Comparison of ENCODE assay signal across 8 cellular contexts in genomic region chr1:70353038-70353437, GRCh38. TPM values are rescaled to one million over a fixed set of nuclear protein-coding genes. Genes with fewer than 3 reads are reported as not detected.
DNase-seq lines count a peak whose midpoint lies in the region; ATAC-seq and TF ChIP-seq lines count a peak whose summit lies in the region.

No MANE protein-coding gene starts in this region.

- peaks cover 47% of the 10 kb centered on the region for H3K4me1 Mint-ChIP-seq in activated CD4-positive, alpha-beta T cell treated with anti-CD3 and anti-CD28 coated beads, Interleukin-2, amount 10 ng/mL, durations not matched to agents 7 days and 5 days
- H3K4me1 Mint-ChIP-seq in activated naive CD8-positive, alpha-beta T cell treated with anti-CD3 and anti-CD28 coated beads, Interleukin-2, amount 10 ng/mL, durations not matched to agents 7 days and 5 days, result peaks cover 36% of the 10 kb centered on the region

- H3K4me1 ChIP-seq in left lung (peaks cover 9 to 51% of the 10 kb centered on the region in 2 donors), thoracic aorta (ENCODE audit: control insufficient read depth in 1 of 2, low read depth in 2 of 2) (peaks cover 17 to 50% of the 10 kb centered on the region in 2 donors)

- no peak for ATAC-seq in activated naive CD8-positive, alpha-beta T cell treated with anti-CD3 and anti-CD28 coated beads, Interleukin-2, amount 10 ng/mL, durations not matched to agents 7 days and 5 days (ENCODE audit: low read depth)
- ATAC-seq in left lung (no peak), thoracic aorta (ENCODE audit: insufficient number of reproducible peaks, low FRiP score, low read depth) (no peak), GM21390 (IDR thresholded peaks at IDR 0.05; ENCODE audit: unreplicated experiment) (no peak)

- POLR2A ChIA-PET in activated CD4-positive, alpha-beta T cell treated with anti-CD3 and anti-CD28 coated beads, Interleukin-2, amount 10 ng/mL, durations not matched to agents 7 days and 5 days (lab: Charles Lee), result interaction anchor here (1.3 to 1.6 kb wide), 2 partner anchors 132 to 149 kb away, joined by 4 read pairs; partner anchors contain the start of gene SRSF11
- POLR2A ChIA-PET in activated naive CD8-positive, alpha-beta T cell treated with anti-CD3 and anti-CD28 coated beads, Interleukin-2, amount 10 ng/mL, durations not matched to agents 7 days and 5 days (lab: Charles Lee), result interaction anchor here (1.0 to 3.3 kb wide), 4 partner anchors 8 to 147 kb away, joined by 4 to 64 read pairs (median 16); partner anchors contain the start of genes CTH and LRRC40

- TF ChIP-seq CTCF in left lung (IDR thresholded peaks at IDR 0.05) (no peak), thoracic aorta (IDR thresholded peaks at IDR 0.05) (no peak)

- H3K27me3 Mint-ChIP-seq in activated CD4-positive, alpha-beta T cell treated with anti-CD3 and anti-CD28 coated beads, Interleukin-2, amount 10 ng/mL, durations not matched to agents 7 days and 5 days, result no peaks in the 10 kb centered on the region
- no peaks in the 10 kb centered on the region for H3K27me3 Mint-ChIP-seq in activated naive CD8-positive, alpha-beta T cell treated with anti-CD3 and anti-CD28 coated beads, Interleukin-2, amount 10 ng/mL, durations not matched to agents 7 days and 5 days

- H3K27ac ChIP-seq in left lung, result no peak overlapping the region
- no peak overlapping the region for H3K27ac ChIP-seq in thoracic aorta

- peak overlapping the region; percentile 98 for H3K27ac Mint-ChIP-seq in activated CD4-positive, alpha-beta T cell treated with anti-CD3 and anti-CD28 coated beads, Interleukin-2, amount 10 ng/mL, durations not matched to agents 7 days and 5 days
- peak overlapping the region; percentile 97 for H3K27ac Mint-ChIP-seq in activated naive CD8-positive, alpha-beta T cell treated with anti-CD3 and anti-CD28 coated beads, Interleukin-2, amount 10 ng/mL, durations not matched to agents 7 days and 5 days

- no peaks in the 10 kb centered on the region for H3K9me3 ChIP-seq in left lung
- H3K9me3 ChIP-seq in thoracic aorta, result no peaks in the 10 kb centered on the region

- CTCF ChIA-PET in activated CD4-positive, alpha-beta T cell treated with anti-CD3 and anti-CD28 coated beads, Interleukin-2, amount 10 ng/mL, durations not matched to agents 7 days and 5 days (lab: Charles Lee), result no interaction called here

- H3K4me3 Mint-ChIP-seq in activated CD4-positive, alpha-beta T cell treated with anti-CD3 and anti-CD28 coated beads, Interleukin-2, amount 10 ng/mL, durations not matched to agents 7 days and 5 days, result peak overlapping the region; percentile 91
- H3K4me3 Mint-ChIP-seq in activated naive CD8-positive, alpha-beta T cell treated with anti-CD3 and anti-CD28 coated beads, Interleukin-2, amount 10 ng/mL, durations not matched to agents 7 days and 5 days, result peak overlapping the region; percentile 93

- H3K9me3 Mint-ChIP-seq in activated CD4-positive, alpha-beta T cell treated with anti-CD3 and anti-CD28 coated beads, Interleukin-2, amount 10 ng/mL, durations not matched to agents 7 days and 5 days, result no peaks in the 10 kb centered on the region
- H3K9me3 Mint-ChIP-seq in activated naive CD8-positive, alpha-beta T cell treated with anti-CD3 and anti-CD28 coated beads, Interleukin-2, amount 10 ng/mL, durations not matched to agents 7 days and 5 days, result no peaks in the 10 kb centered on the region

- H3K36me3 Mint-ChIP-seq in activated CD4-positive, alpha-beta T cell treated with anti-CD3 and anti-CD28 coated beads, Interleukin-2, amount 10 ng/mL, durations not matched to agents 7 days and 5 days (ENCODE audit: low read depth), result peaks cover 39% of the 10 kb centered on the region
- H3K36me3 Mint-ChIP-seq in activated naive CD8-positive, alpha-beta T cell treated with anti-CD3 and anti-CD28 coated beads, Interleukin-2, amount 10 ng/mL, durations not matched to agents 7 days and 5 days, result peaks cover 24% of the 10 kb centered on the region

- no peak for DNase-seq in activated CD4-positive, alpha-beta T cell treated with anti-CD3 and anti-CD28 coated beads, Interleukin-2, amount 10 ng/mL, durations not matched to agents 7 days and 5 days
- DNase-seq in activated CD4-positive, alpha-beta T cell treated with anti-CD3 and anti-CD28 coated beads for 48 hours, result no peak
- no peak for DNase-seq in activated naive CD8-positive, alpha-beta T cell treated with anti-CD3 and anti-CD28 coated beads, Interleukin-2, amount 10 ng/mL, durations not matched to agents 7 days and 5 days
- DNase-seq in left lung (no peak), thoracic aorta (ENCODE audit: low spot score) (no peak), NCI-H1694 (lab: John Stamatoyannopoulos, UW) (no peak), UCSD-AML1 (lab: John Stamatoyannopoulos, UW; ENCODE audit: unreplicated experiment) (no peak)

- H3K27me3 ChIP-seq in left lung (no peaks in the 10 kb centered on the region), thoracic aorta (replicated peaks; ENCODE audit: insufficient read depth) (no peaks in the 10 kb centered on the region)

- intact Hi-C loops in left lung (cut with DNase I), result no loop called here

- H3K36me3 ChIP-seq in left lung (peaks cover 0 to 7% of the 10 kb centered on the region in 2 donors), thoracic aorta (no peaks in the 10 kb centered on the region)

- H3K4me3 ChIP-seq in left lung, result peak overlapping the region; percentile 77 to 79
- peak overlapping the region; percentile 78 for H3K4me3 ChIP-seq in thoracic aorta

RNA-seq across cellular contexts. Expression of gene ANKRD13C, which starts 1.5 kb away (rescaled TPM):
- 10 to 100 TPM; 19.7 to 24.6 TPM for total RNA-seq in activated CD4-positive, alpha-beta T cell treated with anti-CD3 and anti-CD28 coated beads, Interleukin-2, amount 10 ng/mL, durations not matched to agents 7 days and 5 days
- 10 to 100 TPM; 25.9 to 28.1 TPM for total RNA-seq in activated naive CD8-positive, alpha-beta T cell treated with anti-CD3 and anti-CD28 coated beads, Interleukin-2, amount 10 ng/mL, durations not matched to agents 7 days and 5 days
- 10 to 100 TPM; 19.1 to 19.5 TPM for total RNA-seq in left lung
- 10 to 100 TPM; 19.6 to 34.4 TPM for total RNA-seq in thoracic aorta

RNA-seq across cellular contexts. Expression of gene CTH, which starts 58.0 kb away (rescaled TPM):
- 1 to 10 TPM; 2.0 to 2.9 TPM for total RNA-seq in activated CD4-positive, alpha-beta T cell treated with anti-CD3 and anti-CD28 coated beads, Interleukin-2, amount 10 ng/mL, durations not matched to agents 7 days and 5 days
- 1 to 10 TPM; 2.3 to 2.7 TPM for total RNA-seq in activated naive CD8-positive, alpha-beta T cell treated with anti-CD3 and anti-CD28 coated beads, Interleukin-2, amount 10 ng/mL, durations not matched to agents 7 days and 5 days
- total RNA-seq in left lung (1 to 10 TPM; 6.5 to 8.1 TPM), thoracic aorta (1 to 10 TPM in 1 of 2 donors, under 1 TPM in 1; 0.81 to 4.4 TPM)
